ENCODE assay signal across 8 cellular contexts in the genomic region with DNA sequence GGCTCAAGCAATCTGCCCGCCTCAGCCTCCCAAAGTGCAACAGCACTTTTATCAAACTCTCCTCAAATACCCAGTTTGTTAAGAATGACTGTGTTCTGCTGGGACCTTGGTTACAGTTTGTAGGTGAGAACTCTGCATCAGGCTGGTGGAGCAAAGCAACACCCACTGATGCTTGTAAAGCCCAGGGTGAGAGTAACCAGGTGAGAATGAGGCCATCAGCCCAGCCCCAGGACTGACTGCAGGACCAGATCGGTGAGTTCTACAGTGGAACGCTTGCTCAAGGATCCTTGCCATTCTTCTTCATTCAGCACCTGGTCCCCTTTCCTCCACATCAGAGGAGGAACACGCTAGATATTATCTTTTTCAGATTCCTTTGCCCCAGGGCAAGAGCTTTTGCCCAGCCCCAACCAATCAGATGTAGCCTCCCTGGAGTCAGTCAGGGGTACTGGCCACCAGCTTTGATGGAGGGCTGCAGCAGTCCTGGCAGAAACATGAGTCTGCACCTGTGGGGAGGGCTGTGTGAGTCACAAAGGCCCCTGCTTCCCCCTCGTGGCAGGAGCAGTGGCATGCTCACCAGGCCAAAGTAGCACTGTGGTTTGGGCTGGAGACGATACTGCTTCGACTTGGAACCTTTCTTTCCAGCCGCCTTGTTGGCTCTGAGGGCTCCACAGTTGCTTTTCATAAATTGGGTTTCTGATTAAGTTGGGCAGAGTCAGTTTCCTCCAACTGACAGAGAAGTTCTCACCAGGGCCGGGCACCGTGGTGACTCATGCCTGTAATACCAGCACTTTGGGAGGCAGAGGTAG. TPM values are rescaled to one million over a fixed set of nuclear protein-coding genes. Genes with fewer than 3 reads are reported as not detected.
A peak's percentile ranks its signal among the peaks of the same experiment; 100 is the strongest.
DNase-seq lines count a peak whose midpoint lies in the region; ATAC-seq lines count a peak whose summit lies in the region.

No MANE protein-coding gene starts in this region.

- H3K4me1 ChIP-seq in iPS DF 6.9 (ENCODE audit: control insufficient read depth, insufficient read depth, low read length): peaks cover 12% of the 10 kb centered on the region

- peak overlapping the region; percentile 73 for H3K27ac Mint-ChIP-seq in activated naive CD8-positive, alpha-beta T cell treated with anti-CD3 and anti-CD28 coated beads, Interleukin-2, amount 50 U/mL, for 24 hours

- no peaks in the 10 kb centered on the region for H3K9me3 ChIP-seq in iPS DF 6.9 (ENCODE audit: control insufficient read depth, insufficient read depth, low read length)

- H3K27me3 Mint-ChIP-seq in activated naive CD8-positive, alpha-beta T cell treated with anti-CD3 and anti-CD28 coated beads, Interleukin-2, amount 50 U/mL, for 24 hours: no peaks in the 10 kb centered on the region

- no peak overlapping the region for H3K4me3 Mint-ChIP-seq in activated naive CD8-positive, alpha-beta T cell treated with anti-CD3 and anti-CD28 coated beads, Interleukin-2, amount 50 U/mL, for 24 hours

- no peaks in the 10 kb centered on the region for H3K36me3 Mint-ChIP-seq in activated naive CD8-positive, alpha-beta T cell treated with anti-CD3 and anti-CD28 coated beads, Interleukin-2, amount 50 U/mL, for 24 hours (ENCODE audit: low read depth)

- H3K4me3 ChIP-seq in iPS DF 6.9 (ENCODE audit: low read length): no peak overlapping the region

- DNase-seq in NCI-H2107 treated with DMSO at 0.1 percent for 48 hours (lab: John Stamatoyannopoulos, UW; ENCODE audit: unreplicated experiment) (peak; percentile 4), NCI-H2107 (lab: John Stamatoyannopoulos, UW) (no peak), HT-29 (ENCODE audit: low spot score) (peak; percentile 81), T-helper 1 cell (peak; percentile 49 to 82 (median 62)), iPS DF 6.9 (ENCODE audit: low read depth, low spot score) (peak; percentile 71)
- peak; percentile 71 for DNase-seq in activated naive CD8-positive, alpha-beta T cell treated with anti-CD3 and anti-CD28 coated beads, Interleukin-2, amount 50 U/mL, for 24 hours
- peak; percentile 70 for DNase-seq in stimulated activated CD4-positive, alpha-beta T cell treated with anti-CD3 and anti-CD28 coated beads, Interleukin-1b, Interleukin-23, amount 100 ng/mL, for 48 hours

- no peaks in the 10 kb centered on the region for H3K27me3 ChIP-seq in iPS DF 6.9 (ENCODE audit: control insufficient read depth, insufficient read depth, low read length)

- H3K9me3 Mint-ChIP-seq in activated naive CD8-positive, alpha-beta T cell treated with anti-CD3 and anti-CD28 coated beads, Interleukin-2, amount 50 U/mL, for 24 hours: no peaks in the 10 kb centered on the region

- H3K27ac ChIP-seq in iPS DF 6.9 (ENCODE audit: low read length): no peak overlapping the region

- H3K36me3 ChIP-seq in iPS DF 6.9 (ENCODE audit: control insufficient read depth, insufficient read depth, low read length): no peaks in the 10 kb centered on the region

- H3K4me1 Mint-ChIP-seq in activated naive CD8-positive, alpha-beta T cell treated with anti-CD3 and anti-CD28 coated beads, Interleukin-2, amount 50 U/mL, for 24 hours: peaks cover 39% of the 10 kb centered on the region

- ATAC-seq in activated naive CD8-positive, alpha-beta T cell treated with anti-CD3 and anti-CD28 coated beads, Interleukin-2, amount 50 U/mL, for 24 hours: peak; percentile 90
- ATAC-seq in GM19455 (IDR thresholded peaks at IDR 0.05; ENCODE audit: unreplicated experiment): no peak

- no CpG with 5 or more reads among the region's 10 CpGs for WGBS in iPS DF 6.9 (ENCODE audit: insufficient coverage, insufficient read length)

RNA-seq across cellular contexts. Expression of a gene that starts 3.5 kb away (rescaled TPM):
- total RNA-seq in HT-29 (2014; rRNA removed; shearing (Covaris generic)): 83.6 and 85.4 TPM in 2 replicates

RNA-seq across cellular contexts. Expression of a gene that starts 49.1 kb away (rescaled TPM):
- total RNA-seq in HT-29 (2014; rRNA removed; shearing (Covaris generic)): 2.0 and 5.0 TPM in 2 replicates

RNA-seq across cellular contexts. Expression of a gene that starts 56.1 kb away (rescaled TPM):
- not detected in 2 replicates for total RNA-seq in HT-29 (2014; rRNA removed; shearing (Covaris generic))
